8 cellular contexts compared by ENCODE assay signal in genomic region chr1:86817246-86817826, GRCh38.
DNase-seq lines count a peak whose midpoint lies in the region; ATAC-seq, FAIRE-seq and TF ChIP-seq lines count a peak whose summit lies in the region.
"Not testable (repeated sequence)": the region's sequence is repeated elsewhere in the genome, so short reads cannot be mapped to it uniquely, and the experiment has no call there.

No MANE protein-coding gene starts in this region.

- H3K23ac ChIP-seq in H9 (ENCODE audit: insufficient read length, low read depth, low read length); neuronal stem cell (ENCODE audit: low read depth, low read length, poor library complexity): not testable (repeated sequence)

- not testable (repeated sequence) for H3K18ac ChIP-seq in H9 (ENCODE audit: insufficient read length, low read depth, low read length); neuronal stem cell (ENCODE audit: low read length)

- H4K91ac ChIP-seq in H9 (ENCODE audit: insufficient read length, low read depth, low read length); neuronal stem cell (ENCODE audit: low read depth, low read length, poor library complexity): not testable (repeated sequence)

- not testable (repeated sequence) for H4K20me1 ChIP-seq in BLaER1; H9 (ENCODE audit: control insufficient read depth, insufficient read depth, insufficient read length); K562 (replicated peaks; ENCODE audit: control insufficient read depth, insufficient read depth, low read length)

- H3K56ac ChIP-seq in H9 (ENCODE audit: insufficient read length, low read depth, low read length) = not testable (repeated sequence)

- POLR2A ChIA-PET in K562 (lab: Yijun Ruan, JAX) = interaction anchor here (0.7 kb wide), 1 partner anchor 125 kb away, joined by 3 read pairs; no protein-coding TSS in a partner anchor

- H3K9me3 ChIP-seq in BLaER1; H9 (ENCODE audit: control insufficient read depth, low read depth, low read length); K562 (replicated peaks; ENCODE audit: control insufficient read depth, insufficient read depth, low read depth, low read length); iPS-20b (ENCODE audit: insufficient read depth, low read depth, low read length); neuronal stem cell (replicated peaks in 1 of 2; ENCODE audit: control insufficient read depth in 2 of 2, insufficient read depth in 1 of 2, low read depth in 1 of 2, low read length in 2 of 2): not testable (repeated sequence)

- FAIRE-seq in K562 (lab: Jason Lieb, UNC) = not testable (repeated sequence)

- H3K14ac ChIP-seq in H9 (ENCODE audit: insufficient read depth, low read length); neuronal stem cell (ENCODE audit: low read length): not testable (repeated sequence)

- H3K36me3 ChIP-seq in BLaER1; K562 (ENCODE audit: control insufficient read depth, insufficient read depth, low read length); iPS-20b (ENCODE audit: insufficient read depth, low read depth, low read length); neuronal stem cell (replicated peaks in 1 of 2; ENCODE audit: control insufficient read depth in 2 of 2, insufficient read depth in 2 of 2, low read length in 2 of 2): not testable (repeated sequence)

- H2BK12ac ChIP-seq in H9 (ENCODE audit: insufficient read length, low read depth, low read length); neuronal stem cell (ENCODE audit: low read length): not testable (repeated sequence)

- H3T11ph ChIP-seq in H9 (ENCODE audit: low read length) = not testable (repeated sequence)

- peaks cover 12 to 14% of the 10 kb centered on the region in 2 experiments; a peak in 4 of 5 replicates for H3K9me3 Mint-ChIP-seq in H9

- ATAC-seq in K562 = peak; percentile 40; the same call in 2 of the 3 replicates

- H3K27ac ChIP-seq in BLaER1; H9 (ENCODE audit: insufficient read length, low read depth, low read length); K562 (ENCODE audit: extremely low read depth, low read depth, low read length); iPS-20b (ENCODE audit: low read length); neuronal stem cell (replicated peaks; ENCODE audit: low read length): not testable (repeated sequence)

- H3K4me3 ChIP-seq in BLaER1; K562; iPS-20b (ENCODE audit: low read length); neuronal stem cell (ENCODE audit: low read length in 2 of 2): not testable (repeated sequence)

- H3K79me2 ChIP-seq in H9 (ENCODE audit: insufficient read depth, low read length); K562 (ENCODE audit: control insufficient read depth, insufficient read depth, low read length): not testable (repeated sequence)

- peak overlapping the region in 2 of 3 experiments; percentile 63 to 83; a peak in 4 of 7 replicates for H3K27ac Mint-ChIP-seq in H9

- no CpG with 5 or more reads among the region's 5 CpGs for WGBS in H9 (ENCODE audit: extremely low coverage, insufficient read length, low lambda C conversion rate)
- 23% methylated on average over 4 of the region's 5 CpGs for WGBS in K562 (ENCODE audit: insufficient coverage, low coverage, missing lambda C conversion rate)
- WGBS in neuronal stem cell (ENCODE audit: extremely low coverage in 2 of 2, insufficient read length in 2 of 2, insufficient replicate concordance in 1 of 2), 2 donors = no CpG with 5 or more reads among the region's 5 CpGs

- H3K4ac ChIP-seq in H9 (ENCODE audit: low read depth, low read length); neuronal stem cell (ENCODE audit: low read length): not testable (repeated sequence)

- TF ChIP-seq EP300 in K562 (IDR thresholded peaks at IDR 0.05; ENCODE audit: low read length) = not testable (repeated sequence)

- H2BK120ac ChIP-seq in H9 (ENCODE audit: low read depth, low read length, poor library complexity, severe bottlenecking); neuronal stem cell (ENCODE audit: low read depth, low read length): not testable (repeated sequence)

- in situ Hi-C loops in K562 (cut with MboI) = not testable (repeated sequence)

- DNase-seq in H9 = peak; percentile 49
- DNase-seq in NCI-H1105 (lab: John Stamatoyannopoulos, UW) = peak; percentile 5
- peak; percentile 23 for DNase-seq in NCI-H510A (lab: John Stamatoyannopoulos, UW)
- peak; percentile 45 for DNase-seq in NCI-H82 treated with DMSO at 0.1 percent for 48 hours (lab: John Stamatoyannopoulos, UW; ENCODE audit: unreplicated experiment)
- DNase-seq in K562 (ENCODE audit: extremely low read depth in 1 of 4, low spot score in 3 of 4); neuronal stem cell (ENCODE audit: low spot score): not testable (repeated sequence)

- H3K36me3 Mint-ChIP-seq in H9 (ENCODE audit: insufficient read depth in 1 of 3, low read depth in 3 of 3) = peaks cover 0 to 11% (median 5%) of the 10 kb centered on the region in 3 experiments; a peak in 5 of 7 replicates

- not testable (repeated sequence) for H2BK15ac ChIP-seq in H9 (ENCODE audit: low read depth, low read length); neuronal stem cell (ENCODE audit: low read length)

- H3K9me1 ChIP-seq in K562 (ENCODE audit: control insufficient read depth, insufficient read depth, low read length) = not testable (repeated sequence)

- 0 out of 5 replicates have a peak overlapping the region, but pooled peaks of 1 of the 2 experiments have one; percentile 35 for H3K4me3 Mint-ChIP-seq in H9

- H2BK20ac ChIP-seq in H9 (ENCODE audit: low read depth, low read length, poor library complexity, severe bottlenecking) = not testable (repeated sequence)

- not testable (repeated sequence) for H4K8ac ChIP-seq in H9 (replicated peaks; ENCODE audit: insufficient read length, low read depth, low read length); neuronal stem cell (ENCODE audit: low read depth, low read length)

- H3K4me2 ChIP-seq in BLaER1 (0 out of 2 replicates have a peak overlapping the region, but pooled peaks have one; percentile 12), neuronal stem cell (ENCODE audit: insufficient read depth, low read length, poor library complexity, severe bottlenecking) (peak overlapping the region; percentile 2)
- not testable (repeated sequence) for H3K4me2 ChIP-seq in H9 (ENCODE audit: insufficient read depth, insufficient read length, low read length); K562 (ENCODE audit: insufficient read depth, low read length)

- H2BK5ac ChIP-seq in H9 (ENCODE audit: insufficient read length, low read length); neuronal stem cell (ENCODE audit: low read length): not testable (repeated sequence)

- peaks cover 28 to 40% of the 10 kb centered on the region in 2 experiments for H3K4me1 Mint-ChIP-seq in H9

- not testable (repeated sequence) for H3K27me3 Mint-ChIP-seq in H9 (ENCODE audit: low read depth)

- H2AFZ ChIP-seq in H9 (ENCODE audit: low read length); K562 (ENCODE audit: low read depth, low read length): not testable (repeated sequence)
- peak overlapping the region; percentile 22 for H2AFZ ChIP-seq in neuronal stem cell (ENCODE audit: low read length)

- H3K9ac ChIP-seq in BLaER1; H9 (ENCODE audit: extremely low read depth, insufficient read length, low read length); K562 (ENCODE audit: insufficient read depth in 1 of 2, low read depth in 2 of 2, low read length in 2 of 2); neuronal stem cell (ENCODE audit: low read depth, low read length, poor library complexity): not testable (repeated sequence)
- peak overlapping the region; percentile 48; the same call in 1 of the 2 replicates for H3K9ac ChIP-seq in iPS-20b (ENCODE audit: low read depth, low read length)

- not testable (repeated sequence) for TF ChIP-seq POLR2A in K562 (conservative IDR thresholded peaks at IDR 0.05)

- H4K5ac ChIP-seq in H9 (ENCODE audit: insufficient read length, low read depth, low read length) = not testable (repeated sequence)

- H3K4me1 ChIP-seq in BLaER1; H9 (ENCODE audit: insufficient read depth, low read length); K562 (replicated peaks in 1 of 2; ENCODE audit: control insufficient read depth in 2 of 2, insufficient read depth in 2 of 2, low read length in 2 of 2); iPS-20b (ENCODE audit: insufficient read depth, low read length); neuronal stem cell (ENCODE audit: control insufficient read depth in 2 of 2, insufficient read depth in 1 of 2, low read depth in 1 of 2, low read length in 2 of 2): not testable (repeated sequence)

- CTCF ChIA-PET in K562 (lab: Yijun Ruan, JAX; ENCODE audit: low intra/inter-chr PET ratio) = not testable (repeated sequence)

- H3K27me3 ChIP-seq in BLaER1; H9 (ENCODE audit: insufficient read depth, low read length); K562 (ENCODE audit: control insufficient read depth in 2 of 2, insufficient read depth in 2 of 2, low read length in 2 of 2); iPS-20b (ENCODE audit: insufficient read depth, low read length); neuronal stem cell (ENCODE audit: control insufficient read depth in 3 of 3, insufficient read depth in 3 of 3, low read depth in 1 of 3, low read length in 3 of 3): not testable (repeated sequence)

- intact Hi-C loops in K562 (cut with micrococcal nuclease) = not testable (repeated sequence)

- H2AK5ac ChIP-seq in H9 (ENCODE audit: insufficient read length, low read length); neuronal stem cell (ENCODE audit: low read depth, low read length): not testable (repeated sequence)

- not testable (repeated sequence) for H3K79me1 ChIP-seq in H9 (ENCODE audit: insufficient read depth, low read depth, low read length, poor library complexity, severe bottlenecking); neuronal stem cell (ENCODE audit: low read depth, low read length)

- H3K23me2 ChIP-seq in H9 (ENCODE audit: insufficient read length, low read depth, low read length, poor library complexity, severe bottlenecking) = not testable (repeated sequence)

- TF ChIP-seq RAD21 in K562 (CRISPR knock-in tag; conservative IDR thresholded peaks at IDR 0.05 in 1 of 2, IDR thresholded peaks at IDR 0.05 in 1 of 2) = not testable (repeated sequence)

- BruUV-seq in K562 (replicated peaks; lab: Mats Ljungman, UMichigan) = not testable (repeated sequence)

- not testable (repeated sequence) for TF ChIP-seq CTCF in H9 (conservative IDR thresholded peaks at IDR 0.05); K562 (IDR thresholded peaks at IDR 0.05 in 2 of 3, conservative IDR thresholded peaks at IDR 0.05 in 1 of 3; ENCODE audit: insufficient read depth in 2 of 3, low read depth in 1 of 3, low read length in 3 of 3)
